ENCODE assay signal across 14 cellular contexts in the genomic region with DNA sequence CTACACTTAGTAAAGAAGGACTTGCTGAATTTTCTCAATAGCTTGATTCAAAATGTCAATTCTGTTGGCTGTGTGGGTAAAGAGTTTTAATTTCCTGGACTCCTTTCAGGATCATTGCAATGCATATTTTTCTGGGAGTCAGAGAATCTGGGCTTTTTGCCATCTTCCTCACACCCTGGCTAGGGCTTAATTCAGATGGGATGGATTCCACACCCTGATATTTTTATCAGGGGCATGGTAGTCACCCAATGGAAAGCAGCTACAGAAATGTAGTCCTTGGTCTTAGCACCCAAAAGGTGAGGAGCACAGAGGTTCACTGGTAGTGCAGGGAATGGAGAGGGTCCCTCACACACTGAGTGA.
A peak's percentile ranks its signal among the peaks of the same experiment; 100 is the strongest.
DNase-seq lines count a peak whose midpoint lies in the region; ATAC-seq, FAIRE-seq and TF ChIP-seq lines count a peak whose summit lies in the region.
"Had no signal": no experiment of that assay in that cellular context is flagged by ENCODE, and none has a peak within 500 bp of the region (broad histone marks: within the 10 kb centered on the region; RNA-seq: fewer than 3 reads in every experiment).

No MANE protein-coding gene starts in this region.

- H3K27me3 ChIP-seq in keratinocyte (ENCODE audit: control insufficient read depth, extremely low read depth, insufficient read depth, low read length) (no peaks in the 10 kb centered on the region), BE2C (no peaks in the 10 kb centered on the region)
- H3K27me3 ChIP-seq: dorsolateral prefrontal cortex had no signal

- in situ Hi-C loops in GM13976 (cut with MboI; ENCODE audit: low sequenced_read_pairs, unreplicated experiment), result no loop called here

- H3K4me3 ChIP-seq in A549, result no peak overlapping the region
- H3K4me3 ChIP-seq in keratinocyte (ENCODE audit: control insufficient read depth in 2 of 3, extremely low read depth in 1 of 3, insufficient read depth in 2 of 3, low read depth in 1 of 3, low read length in 3 of 3), result no peak overlapping the region
- H3K4me3 ChIP-seq in BE2C (ENCODE audit: low read depth, low read length), result no peak overlapping the region

- H3K9me1 ChIP-seq in keratinocyte (ENCODE audit: control insufficient read depth, extremely low read depth, insufficient read depth, low read length), result no peaks in the 10 kb centered on the region

- H3K36me3 ChIP-seq in keratinocyte (ENCODE audit: control insufficient read depth in 2 of 2, extremely low read depth in 1 of 2, insufficient read depth in 2 of 2, low read length in 2 of 2) (peaks cover 0 to 7% of the 10 kb centered on the region in 2 experiments), BE2C (no peaks in the 10 kb centered on the region)

- dilution Hi-C loops in keratinocyte (cut with MboI; ENCODE audit: extremely low pct_ligation_motif_present, low sequenced_read_pairs), result no loop called here

- no peak for TF ChIP-seq RAD21 in A549 (conservative IDR thresholded peaks at IDR 0.05 in 1 of 2, IDR thresholded peaks at IDR 0.05 in 1 of 2)

- ATAC-seq in A549 (no peak), GM19463 (IDR thresholded peaks at IDR 0.05; ENCODE audit: unreplicated experiment) (no peak)

- POLR2A ChIA-PET in A549 (lab: Yijun Ruan, JAX), result interaction anchor here (0.9 kb wide), 1 partner anchor 49 kb away, joined by 7 read pairs; no protein-coding TSS in a partner anchor

- H4K20me1 ChIP-seq in keratinocyte (ENCODE audit: control insufficient read depth, extremely low read depth, insufficient read depth, low read length), result no peaks in the 10 kb centered on the region

- H2AFZ ChIP-seq in keratinocyte (ENCODE audit: control insufficient read depth, low read length), result no peak overlapping the region

- peaks cover 51% of the 10 kb centered on the region for H3K79me2 ChIP-seq in keratinocyte (ENCODE audit: control insufficient read depth, insufficient read depth, low read length)

- no peak for TF ChIP-seq POLR2A in A549 (IDR thresholded peaks at IDR 0.05; ENCODE audit: low read length)

- H3K9me3 ChIP-seq in A549, result peaks cover 3% of the 10 kb centered on the region; the same call in 1 of the 3 replicates
- no peaks in the 10 kb centered on the region for H3K9me3 ChIP-seq in keratinocyte (ENCODE audit: control insufficient read depth, low read depth, low read length)
- H3K9me3 ChIP-seq in BE2C, result no peaks in the 10 kb centered on the region

- CTCF ChIA-PET in A549 (lab: Yijun Ruan, JAX), result interaction anchor here (0.6 to 1.7 kb wide), 5 partner anchors 10 to 201 kb away, joined by 3 to 5 read pairs (median 4); no protein-coding TSS in a partner anchor

- peak overlapping the region; percentile 39; the same call in 2 of the 3 replicates for H3K4me2 ChIP-seq in A549
- no peak overlapping the region for H3K4me2 ChIP-seq in keratinocyte (ENCODE audit: control insufficient read depth, extremely low read depth, insufficient read depth, low read depth, low read length)

- H3K9ac ChIP-seq in keratinocyte (ENCODE audit: control insufficient read depth, extremely low read depth, insufficient read depth, low read length), result no peak overlapping the region

- FAIRE-seq in A549 (lab: Jason Lieb, UNC) (no peak), keratinocyte (lab: Jason Lieb, UNC) (peak; percentile 58)

- no peak for TF ChIP-seq EP300 in A549 (IDR thresholded peaks at IDR 0.05)

- DNase-seq in A549 (ENCODE audit: low read depth in 1 of 2, low spot score in 1 of 2) (no peak), EL (peak; percentile 76), astrocyte of the hippocampus (ENCODE audit: low read depth, low spot score) (peak; percentile 81), keratinocyte (ENCODE audit: low read depth, low spot score) (no peak), GM13976 (ENCODE audit: low spot score) (no peak), BE2C (no peak)
- DNase-seq in activated T-cell treated with anti-CD3 and anti-CD28 coated beads, Interleukin-2, amount 50 U/mL, for 1 hour, result no peak
- DNase-seq: DMS153; Kasumi-1; NCI-H748 treated with DMSO at 0.1 percent for 48 hours; stimulated activated CD4-positive, alpha-beta T cell treated with anti-CD3 and anti-CD28 coated beads, Interleukin-2, amount 100 ng/mL, for 24 hours; T-helper 9 cell had no signal

- H3K27ac ChIP-seq in A549, result peak overlapping the region in 1 of 2 experiments; percentile 22; a peak in 1 of 6 replicates
- no peak overlapping the region for H3K27ac ChIP-seq in keratinocyte (ENCODE audit: control insufficient read depth, insufficient read depth, low read length)

- TF ChIP-seq CTCF in A549 (IDR thresholded peaks at IDR 0.05) (no peak), keratinocyte (optimal IDR thresholded peaks at IDR 0.05 in 1 of 3, IDR thresholded peaks at IDR 0.05 in 1 of 3, conservative IDR thresholded peaks at IDR 0.05 in 1 of 3; ENCODE audit: extremely low read depth in 1 of 3, insufficient read depth in 2 of 3, low read length in 3 of 3) (no peak), GM13976 (IDR thresholded peaks at IDR 0.05; ENCODE audit: borderline replicate concordance, control extremely low read depth, extremely low read depth, insufficient read depth, missing control alignments) (no peak), BE2C (IDR thresholded peaks at IDR 0.05; ENCODE audit: low read depth, low read length) (no peak)

- peaks cover 48% of the 10 kb centered on the region for H3K4me1 ChIP-seq in A549
- H3K4me1 ChIP-seq in keratinocyte (ENCODE audit: control insufficient read depth, extremely low read depth, insufficient read depth, low read length), result peaks cover 17% of the 10 kb centered on the region
- peaks cover 5% of the 10 kb centered on the region; the same call in 1 of the 2 replicates for H3K4me1 ChIP-seq in BE2C

TF ChIP-seq in A549, 52 proteins besides CTCF, POLR2A, EP300 and RAD21:
- TF ChIP-seq, protein P1, sequence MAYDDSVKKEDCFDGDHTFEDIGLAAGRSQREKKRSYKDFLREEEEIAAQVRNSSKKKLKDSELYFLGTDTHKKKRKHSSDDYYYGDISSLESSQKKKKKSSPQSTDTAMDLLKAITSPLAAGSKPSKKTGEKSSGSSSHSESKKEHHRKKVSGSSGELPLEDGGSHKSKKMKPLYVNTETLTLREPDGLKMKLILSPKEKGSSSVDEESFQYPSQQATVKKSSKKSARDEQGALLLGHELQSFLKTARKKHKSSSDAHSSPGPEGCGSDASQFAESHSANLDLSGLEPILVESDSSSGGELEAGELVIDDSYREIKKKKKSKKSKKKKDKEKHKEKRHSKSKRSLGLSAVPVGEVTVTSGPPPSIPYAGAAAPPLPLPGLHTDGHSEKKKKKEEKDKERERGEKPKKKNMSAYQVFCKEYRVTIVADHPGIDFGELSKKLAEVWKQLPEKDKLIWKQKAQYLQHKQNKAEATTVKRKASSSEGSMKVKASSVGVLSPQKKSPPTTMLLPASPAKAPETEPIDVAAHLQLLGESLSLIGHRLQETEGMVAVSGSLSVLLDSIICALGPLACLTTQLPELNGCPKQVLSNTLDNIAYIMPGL (CRISPR knock-in tag; IDR thresholded peaks at IDR 0.05; ENCODE audit: borderline replicate concordance), result no peak
- TF ChIP-seq SMC3 (IDR thresholded peaks at IDR 0.05), result no peak
- no peak for TF ChIP-seq MAZ (IDR thresholded peaks at IDR 0.05; ENCODE audit: borderline replicate concordance, low read depth, low read length)
- no peak for TF ChIP-seq FOSB (CRISPR knock-in tag; IDR thresholded peaks at IDR 0.05)
- TF ChIP-seq ESRRA (IDR thresholded peaks at IDR 0.05; ENCODE audit: borderline replicate concordance, low read length), result no peak
- TF ChIP-seq FOXS1 (CRISPR knock-in tag; IDR thresholded peaks at IDR 0.05), result no peak
- TF ChIP-seq EHMT2 (IDR thresholded peaks at IDR 0.05; ENCODE audit: low read depth), result no peak
- TF ChIP-seq CEBPB (IDR thresholded peaks at IDR 0.05), result no peak
- no peak for TF ChIP-seq ZSCAN20 (CRISPR knock-in tag; IDR thresholded peaks at IDR 0.05)
- TF ChIP-seq HOXB5 (CRISPR knock-in tag; IDR thresholded peaks at IDR 0.05), result no peak
- TF ChIP-seq ZNF302 (CRISPR knock-in tag; IDR thresholded peaks at IDR 0.05), result no peak
- no peak for TF ChIP-seq PHF8 (IDR thresholded peaks at IDR 0.05; ENCODE audit: borderline replicate concordance, low read depth)
- TF ChIP-seq CHD4 (IDR thresholded peaks at IDR 0.05; ENCODE audit: borderline replicate concordance), result no peak

Comparison
In these comparisons a context has a peak if more than half of its experiments do, and no peak if none do; other contexts are left out.
1. DNase-seq: peak in EL (single experiment) and astrocyte of the hippocampus (single experiment); none in A549 (0 of 2), keratinocyte (single experiment), GM13976 (single experiment), activated T-cell treated with anti-CD3 and anti-CD28 coated beads, Interleukin-2, amount 50 U/mL, for 1 hour (single experiment) and BE2C (single experiment).